In the genomic region with DNA sequence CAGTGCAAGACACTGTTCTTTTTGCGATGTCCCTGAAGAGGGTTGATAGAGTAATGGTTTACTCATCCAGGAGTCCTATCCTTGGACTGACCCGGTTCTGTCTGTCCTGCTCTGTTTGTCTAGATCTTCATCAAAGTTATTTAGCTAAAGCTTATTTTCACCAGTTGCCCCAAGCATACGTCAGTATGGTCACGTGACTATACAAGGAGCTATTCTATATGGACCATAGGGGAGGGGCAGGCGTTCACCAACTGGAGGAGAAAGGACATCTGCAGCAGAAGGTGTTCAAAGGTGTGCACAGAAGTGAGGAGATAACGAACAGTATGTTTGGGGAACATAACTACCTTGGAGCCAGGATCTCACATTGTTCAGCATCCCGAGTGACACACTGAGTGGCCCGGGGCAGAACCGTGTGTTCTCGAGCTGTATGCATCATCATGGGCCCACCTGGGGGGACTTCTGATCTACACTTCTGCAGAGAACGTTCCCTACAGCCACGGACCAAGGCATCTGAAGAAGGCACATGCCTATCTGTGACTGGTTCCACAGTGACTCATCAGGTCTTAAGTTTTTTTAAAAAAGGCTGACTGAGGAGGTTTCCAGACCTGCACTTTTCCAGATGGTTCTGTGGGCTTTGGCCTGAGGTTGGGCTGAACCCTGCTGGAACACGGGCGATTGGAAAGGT, we compare ENCODE assay signal across 11 cellular contexts.
DNase-seq lines count a peak whose midpoint lies in the region; ATAC-seq, FAIRE-seq and TF ChIP-seq lines count a peak whose summit lies in the region.
"Had no signal": no experiment of that assay in that cellular context is flagged by ENCODE, and none has a peak within 500 bp of the region (broad histone marks: within the 10 kb centered on the region; RNA-seq: fewer than 3 reads in every experiment).

No MANE protein-coding gene starts in this region.

- CTCF ChIA-PET in A549 (lab: Yijun Ruan, JAX), result interaction anchor here (0.9 to 1.8 kb wide), 6 partner anchors 10 to 143 kb away, joined by 3 to 7 read pairs (median 4); partner anchors contain the start of gene ADAM17

- H2AFZ ChIP-seq in fibroblast of lung (ENCODE audit: low read length), result no peak overlapping the region

- no peak for TF ChIP-seq EP300 in A549 (IDR thresholded peaks at IDR 0.05)

- FAIRE-seq in A549 (lab: Jason Lieb, UNC), result no peak

- no peaks in the 10 kb centered on the region for H3K79me2 ChIP-seq in fibroblast of lung (ENCODE audit: control insufficient read depth, insufficient read depth, low read length)

- H3K27me3 ChIP-seq in fibroblast of lung (ENCODE audit: control insufficient read depth, insufficient read depth, low read length), result no peaks in the 10 kb centered on the region
- H3K27me3 ChIP-seq: tibial artery had no signal

- no peaks in the 10 kb centered on the region for H4K20me1 ChIP-seq in fibroblast of lung (ENCODE audit: control insufficient read depth, extremely low read depth, insufficient read depth, low read length)

- no peaks in the 10 kb centered on the region for H3K9me3 ChIP-seq in A549
- H3K9me3 ChIP-seq in fibroblast of lung (ENCODE audit: control insufficient read depth, insufficient read depth, low read depth, low read length), result no peaks in the 10 kb centered on the region
- H3K9me3 ChIP-seq: tibial artery had no signal

- DNase-seq in A549 (ENCODE audit: low read depth in 1 of 2, low spot score in 1 of 2), result peak; percentile 61 to 68
- DNase-seq in GM03348 (ENCODE audit: low spot score), result peak; percentile 88
- DNase-seq in fibroblast of lung (ENCODE audit: low read depth in 2 of 2), result peak; percentile 73 to 88
- DNase-seq in SK-N-DZ (ENCODE audit: low spot score), result no peak
- no peak for DNase-seq in stimulated activated naive CD8-positive, alpha-beta T cell treated with anti-CD3 and anti-CD28 coated beads, Interleukin-15, Interleukin-2, amounts not matched to agents 100 U/mL and 50 U/mL, for 24 hours
- no peak for DNase-seq in NCI-H526 (lab: John Stamatoyannopoulos, UW)
- DNase-seq in NCI-H82 treated with DMSO at 0.1 percent for 48 hours (lab: John Stamatoyannopoulos, UW; ENCODE audit: unreplicated experiment), result no peak
- DNase-seq: stimulated activated CD4-positive, alpha-beta T cell treated with anti-CD3 and anti-CD28 coated beads, Interleukin-4, amount 100 ng/mL, for 24 hours; tibial artery had no signal

- 55% methylated on average over 14 of the region's 14 CpGs for WGBS in A549 (ENCODE audit: missing lambda C conversion rate)

- H3K36me3 ChIP-seq in fibroblast of lung (ENCODE audit: control insufficient read depth, insufficient read depth, low read length), result no peaks in the 10 kb centered on the region
- H3K36me3 ChIP-seq: tibial artery had no signal

- TF ChIP-seq CTCF in A549 (IDR thresholded peaks at IDR 0.05), result no peak
- TF ChIP-seq CTCF in fibroblast of lung (conservative IDR thresholded peaks at IDR 0.05 in 1 of 2, IDR thresholded peaks at IDR 0.05 in 1 of 2; ENCODE audit: low read depth in 1 of 2, low read length in 2 of 2), result no peak

- POLR2A ChIA-PET in A549 (lab: Yijun Ruan, JAX), result interaction anchor here (1.4 kb wide), 1 partner anchor 68 kb away, joined by 6 read pairs; the partner anchor contains the start of gene YWHAQ

- H3K27ac ChIP-seq in A549 (peak overlapping the region; percentile 74 to 91), fibroblast of lung (ENCODE audit: insufficient read depth, low read length) (no peak overlapping the region)
- H3K27ac ChIP-seq: SK-N-MC, tibial artery had no signal

- peaks cover 51% of the 10 kb centered on the region for H3K4me1 ChIP-seq in A549
- peaks cover 17% of the 10 kb centered on the region for H3K4me1 ChIP-seq in fibroblast of lung (ENCODE audit: control insufficient read depth, extremely low read depth, insufficient read depth, low read length)

- no peak overlapping the region for H3K4me3 ChIP-seq in A549
- no peak overlapping the region for H3K4me3 ChIP-seq in fibroblast of lung (replicated peaks in 1 of 4; ENCODE audit: control extremely low read depth in 1 of 4, insufficient read depth in 1 of 4, low read depth in 3 of 4, low read length in 4 of 4)
- H3K4me3 ChIP-seq: SK-N-MC, tibial artery had no signal

- TF ChIP-seq RAD21 in A549 (conservative IDR thresholded peaks at IDR 0.05 in 1 of 2, IDR thresholded peaks at IDR 0.05 in 1 of 2), result no peak; a peak in 1 of 5 replicates

- H3K9ac ChIP-seq in fibroblast of lung (ENCODE audit: insufficient read depth, low read length), result no peak overlapping the region

- H3K4me2 ChIP-seq in A549, result peak overlapping the region; percentile 26; the same call in 2 of the 3 replicates
- no peak overlapping the region for H3K4me2 ChIP-seq in fibroblast of lung (ENCODE audit: extremely low read depth, insufficient read depth, low read length)

- no peak for ATAC-seq in A549
- peak; percentile 60 for ATAC-seq in SK-N-SH treated with all-trans-retinoic acid at 6 μM for 48 hours
- no peak for ATAC-seq in stimulated activated naive CD8-positive, alpha-beta T cell treated with anti-CD3 and anti-CD28 coated beads, Interleukin-15, Interleukin-2, amounts not matched to agents 100 U/mL and 50 U/mL, for 24 hours

- no peak for TF ChIP-seq POLR2A in A549 (IDR thresholded peaks at IDR 0.05; ENCODE audit: low read length)

TF ChIP-seq in A549, 52 proteins besides CTCF, POLR2A, EP300 and RAD21 (continues in another document):
- TF ChIP-seq HMGXB4 (CRISPR knock-in tag; IDR thresholded peaks at IDR 0.05; ENCODE audit: borderline replicate concordance), result no peak
- TF ChIP-seq MAFK (IDR thresholded peaks at IDR 0.05; ENCODE audit: partially characterized antibody), result peak; percentile 87
- no peak for TF ChIP-seq TFCP2L1 (CRISPR knock-in tag; IDR thresholded peaks at IDR 0.05)
- TF ChIP-seq MAZ (IDR thresholded peaks at IDR 0.05; ENCODE audit: borderline replicate concordance, low read depth, low read length), result no peak
- no peak for TF ChIP-seq EHMT2 (IDR thresholded peaks at IDR 0.05; ENCODE audit: low read depth)
- TF ChIP-seq CBX8 (IDR thresholded peaks at IDR 0.05), result no peak

TF ChIP-seq in SK-N-SH treated with all-trans-retinoic acid at 6 μM for 48 hours, 23 proteins besides CTCF, POLR2A, EP300 and RAD21 (continues in another document):
- TF ChIP-seq TCF4 (CRISPR knock-in tag; IDR thresholded peaks at IDR 0.05; ENCODE audit: borderline replicate concordance) (no peak), SNAI2 (CRISPR knock-in tag; IDR thresholded peaks at IDR 0.05) (no peak), CSRNP3 (CRISPR knock-in tag; IDR thresholded peaks at IDR 0.05) (no peak), PPARA (CRISPR knock-in tag; IDR thresholded peaks at IDR 0.05; ENCODE audit: borderline replicate concordance) (no peak), BACH2 (CRISPR knock-in tag; IDR thresholded peaks at IDR 0.05; ENCODE audit: borderline replicate concordance) (no peak), ARNTL (CRISPR knock-in tag; IDR thresholded peaks at IDR 0.05; ENCODE audit: borderline replicate concordance, low read depth) (no peak), TOX (CRISPR knock-in tag; IDR thresholded peaks at IDR 0.05; ENCODE audit: borderline replicate concordance) (no peak), ZFP30 (CRISPR knock-in tag; IDR thresholded peaks at IDR 0.05) (no peak), ZFP3 (CRISPR knock-in tag; IDR thresholded peaks at IDR 0.05) (no peak), CSDC2 (CRISPR knock-in tag; IDR thresholded peaks at IDR 0.05) (no peak), ZNF565 (CRISPR knock-in tag; conservative IDR thresholded peaks at IDR 0.05; ENCODE audit: low read depth) (no peak), ZNF70 (CRISPR knock-in tag; IDR thresholded peaks at IDR 0.05) (no peak), OSR1 (CRISPR knock-in tag; IDR thresholded peaks at IDR 0.05) (no peak)
- TF ChIP-seq, protein P1, sequence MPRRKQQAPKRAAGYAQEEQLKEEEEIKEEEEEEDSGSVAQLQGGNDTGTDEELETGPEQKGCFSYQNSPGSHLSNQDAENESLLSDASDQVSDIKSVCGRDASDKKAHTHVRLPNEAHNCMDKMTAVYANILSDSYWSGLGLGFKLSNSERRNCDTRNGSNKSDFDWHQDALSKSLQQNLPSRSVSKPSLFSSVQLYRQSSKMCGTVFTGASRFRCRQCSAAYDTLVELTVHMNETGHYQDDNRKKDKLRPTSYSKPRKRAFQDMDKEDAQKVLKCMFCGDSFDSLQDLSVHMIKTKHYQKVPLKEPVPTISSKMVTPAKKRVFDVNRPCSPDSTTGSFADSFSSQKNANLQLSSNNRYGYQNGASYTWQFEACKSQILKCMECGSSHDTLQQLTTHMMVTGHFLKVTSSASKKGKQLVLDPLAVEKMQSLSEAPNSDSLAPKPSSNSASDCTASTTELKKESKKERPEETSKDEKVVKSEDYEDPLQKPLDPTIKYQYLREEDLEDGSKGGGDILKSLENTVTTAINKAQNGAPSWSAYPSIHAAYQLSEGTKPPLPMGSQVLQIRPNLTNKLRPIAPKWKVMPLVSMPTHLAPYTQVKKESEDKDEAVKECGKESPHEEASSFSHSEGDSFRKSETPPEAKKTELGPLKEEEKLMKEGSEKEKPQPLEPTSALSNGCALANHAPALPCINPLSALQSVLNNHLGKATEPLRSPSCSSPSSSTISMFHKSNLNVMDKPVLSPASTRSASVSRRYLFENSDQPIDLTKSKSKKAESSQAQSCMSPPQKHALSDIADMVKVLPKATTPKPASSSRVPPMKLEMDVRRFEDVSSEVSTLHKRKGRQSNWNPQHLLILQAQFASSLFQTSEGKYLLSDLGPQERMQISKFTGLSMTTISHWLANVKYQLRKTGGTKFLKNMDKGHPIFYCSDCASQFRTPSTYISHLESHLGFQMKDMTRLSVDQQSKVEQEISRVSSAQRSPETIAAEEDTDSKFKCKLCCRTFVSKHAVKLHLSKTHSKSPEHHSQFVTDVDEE (CRISPR knock-in tag; IDR thresholded peaks at IDR 0.05), result no peak

Comparison
In these comparisons a context has a peak if more than half of its experiments do, and no peak if none do; other contexts are left out.
1. DNase-seq: peak in A549 (2 of 2), GM03348 (single experiment) and fibroblast of lung (2 of 2); none in SK-N-DZ (single experiment), stimulated activated naive CD8-positive, alpha-beta T cell treated with anti-CD3 and anti-CD28 coated beads, Interleukin-15, Interleukin-2, amounts not matched to agents 100 U/mL and 50 U/mL, for 24 hours (single experiment), NCI-H526 (0 of 2) and NCI-H82 treated with DMSO at 0.1 percent for 48 hours (single experiment).